8 cellular contexts compared by ENCODE assay signal in the genomic region with DNA sequence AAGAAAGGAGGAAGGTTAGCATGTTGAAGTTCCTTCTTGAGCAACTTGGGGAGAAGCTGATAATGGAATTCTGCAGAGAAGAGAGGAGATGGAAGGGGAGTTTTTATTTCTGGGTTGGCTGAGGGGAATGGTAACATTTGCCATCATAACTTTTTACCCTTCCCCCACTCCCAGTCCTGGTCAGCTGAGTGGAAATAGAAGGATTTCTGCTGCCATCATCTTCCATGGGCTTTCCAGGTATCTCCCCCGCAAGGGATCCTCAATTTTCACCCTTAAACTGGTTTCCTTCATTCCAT. TPM values are rescaled to one million over a fixed set of nuclear protein-coding genes. Genes with fewer than 3 reads are reported as not detected.
DNase-seq lines count a peak whose midpoint lies in the region; ATAC-seq and TF ChIP-seq lines count a peak whose summit lies in the region.
"Had no signal": no experiment of that assay in that cellular context is flagged by ENCODE, and none has a peak within 500 bp of the region (broad histone marks: within the 10 kb centered on the region; RNA-seq: fewer than 3 reads in every experiment).

No MANE protein-coding gene starts in this region.

- no peak for DNase-seq in CD8-positive, alpha-beta memory T cell
- DNase-seq in activated T-helper 1 cell treated with anti-CD3 and anti-CD28 coated beads, Interleukin-12 subunit alpha, Interleukin-12 subunit beta, Interleukin-2, Interleukin-4 antibody, amounts not matched to agents 30 ng/mL and 10 ng/mL and 1 ng/mL, durations not matched to agents 14 hours and 24 hours and 36 hours (ENCODE audit: low spot score), result no peak
- no peak for DNase-seq in naive thymus-derived CD8-positive, alpha-beta T cell
- no peak for DNase-seq in NCI-H2107 treated with DMSO at 0.1 percent for 48 hours (lab: John Stamatoyannopoulos, UW; ENCODE audit: unreplicated experiment)
- no peak for DNase-seq in foreskin keratinocyte
- no peak for DNase-seq in RKO (ENCODE audit: low spot score)
- DNase-seq: RPMI8226; stimulated activated CD8-positive, alpha-beta memory T cell treated with anti-CD3 and anti-CD28 coated beads, Interleukin-4, amount 100 ng/mL, for 48 hours had no signal

- H3K4me3 Mint-ChIP-seq in CD8-positive, alpha-beta memory T cell, result peak overlapping the region; percentile 73 to 90 (median 88)
- H3K4me3 Mint-ChIP-seq in activated T-helper 1 cell treated with anti-CD3 and anti-CD28 coated beads, Interleukin-12 subunit alpha, Interleukin-12 subunit beta, Interleukin-2, Interleukin-4 antibody, amounts not matched to agents 30 ng/mL and 10 ng/mL and 1 ng/mL, durations not matched to agents 14 hours and 24 hours and 36 hours, result peak overlapping the region; percentile 76
- peak overlapping the region in 7 of 10 donors; percentile 49 to 89 (median 80) for H3K4me3 Mint-ChIP-seq in naive thymus-derived CD8-positive, alpha-beta T cell

- H3K27ac Mint-ChIP-seq in CD8-positive, alpha-beta memory T cell, result peak overlapping the region in 5 of 8 donors; percentile 31 to 88 (median 64)
- no peak overlapping the region for H3K27ac Mint-ChIP-seq in activated T-helper 1 cell treated with anti-CD3 and anti-CD28 coated beads, Interleukin-12 subunit alpha, Interleukin-12 subunit beta, Interleukin-2, Interleukin-4 antibody, amounts not matched to agents 30 ng/mL and 10 ng/mL and 1 ng/mL, durations not matched to agents 14 hours and 24 hours and 36 hours
- peak overlapping the region in 5 of 10 donors; percentile 86 to 96 (median 90) for H3K27ac Mint-ChIP-seq in naive thymus-derived CD8-positive, alpha-beta T cell

- peaks cover 4% of the 10 kb centered on the region in 2 donors for H3K27me3 Mint-ChIP-seq in CD8-positive, alpha-beta memory T cell
- H3K27me3 Mint-ChIP-seq in activated T-helper 1 cell treated with anti-CD3 and anti-CD28 coated beads, Interleukin-12 subunit alpha, Interleukin-12 subunit beta, Interleukin-2, Interleukin-4 antibody, amounts not matched to agents 30 ng/mL and 10 ng/mL and 1 ng/mL, durations not matched to agents 14 hours and 24 hours and 36 hours (ENCODE audit: insufficient read depth), result peaks cover 8% of the 10 kb centered on the region
- H3K27me3 Mint-ChIP-seq in naive thymus-derived CD8-positive, alpha-beta T cell, result peaks cover 0 to 3% (median 0%) of the 10 kb centered on the region in 5 donors

- peaks cover 37% of the 10 kb centered on the region for H3K4me1 ChIP-seq in CD8-positive, alpha-beta memory T cell (ENCODE audit: insufficient read depth, low read length)
- H3K4me1 ChIP-seq in foreskin keratinocyte, result peaks cover 14% of the 10 kb centered on the region

- TF ChIP-seq CTCF in foreskin keratinocyte (conservative IDR thresholded peaks at IDR 0.05), result no peak

- peaks cover 9% of the 10 kb centered on the region for H3K36me3 ChIP-seq in CD8-positive, alpha-beta memory T cell (ENCODE audit: insufficient read depth, low read length)

- H3K9me3 Mint-ChIP-seq in CD8-positive, alpha-beta memory T cell, result no peaks in the 10 kb centered on the region
- no peaks in the 10 kb centered on the region for H3K9me3 Mint-ChIP-seq in activated T-helper 1 cell treated with anti-CD3 and anti-CD28 coated beads, Interleukin-12 subunit alpha, Interleukin-12 subunit beta, Interleukin-2, Interleukin-4 antibody, amounts not matched to agents 30 ng/mL and 10 ng/mL and 1 ng/mL, durations not matched to agents 14 hours and 24 hours and 36 hours
- no peaks in the 10 kb centered on the region for H3K9me3 Mint-ChIP-seq in naive thymus-derived CD8-positive, alpha-beta T cell

- POLR2A ChIA-PET in CD8-positive, alpha-beta memory T cell (lab: Charles Lee), result interaction anchor here (0.6 kb wide), 1 partner anchor 27 kb away, joined by 3 read pairs; the partner anchor contains the start of gene B4GALNT1
- POLR2A ChIA-PET in naive thymus-derived CD8-positive, alpha-beta T cell (lab: Charles Lee), result interaction anchor here (0.6 to 2.0 kb wide), 4 partner anchors 8 to 1311 kb away, joined by 3 to 5 read pairs (median 4); no protein-coding TSS in a partner anchor

- ATAC-seq in naive thymus-derived CD8-positive, alpha-beta T cell, result no peak
- ATAC-seq in foreskin keratinocyte, result no peak

- no peaks in the 10 kb centered on the region for H3K9me3 ChIP-seq in CD8-positive, alpha-beta memory T cell (ENCODE audit: low read length)

- H3K27me3 ChIP-seq in CD8-positive, alpha-beta memory T cell (ENCODE audit: insufficient read depth, low read length, poor library complexity, severe bottlenecking), result no peaks in the 10 kb centered on the region
- peaks cover 10% of the 10 kb centered on the region for H3K27me3 ChIP-seq in foreskin keratinocyte

- H3K4me3 ChIP-seq in CD8-positive, alpha-beta memory T cell (ENCODE audit: low read length), result no peak overlapping the region

- peaks cover 0 to 36% (median 17%) of the 10 kb centered on the region in 3 donors for H3K36me3 Mint-ChIP-seq in CD8-positive, alpha-beta memory T cell
- H3K36me3 Mint-ChIP-seq in activated T-helper 1 cell treated with anti-CD3 and anti-CD28 coated beads, Interleukin-12 subunit alpha, Interleukin-12 subunit beta, Interleukin-2, Interleukin-4 antibody, amounts not matched to agents 30 ng/mL and 10 ng/mL and 1 ng/mL, durations not matched to agents 14 hours and 24 hours and 36 hours (ENCODE audit: low read depth), result peaks cover 19% of the 10 kb centered on the region
- peaks cover 0 to 24% (median 11%) of the 10 kb centered on the region in 3 donors for H3K36me3 Mint-ChIP-seq in naive thymus-derived CD8-positive, alpha-beta T cell

- CTCF ChIA-PET in CD8-positive, alpha-beta memory T cell (lab: Charles Lee), result interaction anchor here (0.6 to 3.0 kb wide), 4 partner anchors 13 to 165 kb away, joined by 3 to 12 read pairs (median 4); no protein-coding TSS in a partner anchor

- no peak overlapping the region for H3K27ac ChIP-seq in CD8-positive, alpha-beta memory T cell (ENCODE audit: low read depth, low read length)
- H3K27ac ChIP-seq in foreskin keratinocyte, result no peak overlapping the region

- H3K4me1 Mint-ChIP-seq in CD8-positive, alpha-beta memory T cell, result peaks cover 36 to 50% (median 44%) of the 10 kb centered on the region in 3 donors
- H3K4me1 Mint-ChIP-seq in activated T-helper 1 cell treated with anti-CD3 and anti-CD28 coated beads, Interleukin-12 subunit alpha, Interleukin-12 subunit beta, Interleukin-2, Interleukin-4 antibody, amounts not matched to agents 30 ng/mL and 10 ng/mL and 1 ng/mL, durations not matched to agents 14 hours and 24 hours and 36 hours (ENCODE audit: low read depth), result peaks cover 24% of the 10 kb centered on the region
- peaks cover 22 to 53% (median 42%) of the 10 kb centered on the region in 4 donors for H3K4me1 Mint-ChIP-seq in naive thymus-derived CD8-positive, alpha-beta T cell

- intact Hi-C loops in activated T-helper 1 cell treated with anti-CD3 and anti-CD28 coated beads, Interleukin-12 subunit alpha, Interleukin-12 subunit beta, Interleukin-2, Interleukin-4 antibody, amounts not matched to agents 30 ng/mL and 10 ng/mL and 1 ng/mL, durations not matched to agents 14 hours and 24 hours and 36 hours (cut with micrococcal nuclease), result no loop called here

RNA-seq across cellular contexts. Expression of gene DTX3, which starts 1.3 kb away (rescaled TPM):
- 10 to 100 TPM; 16.7 to 18.3 TPM for total RNA-seq in CD8-positive, alpha-beta memory T cell
- 7.2 TPM for polyA plus RNA-seq in CD8-positive, alpha-beta memory T cell
- 16.8 and 18.5 TPM in 2 replicates for total RNA-seq in activated T-helper 1 cell treated with anti-CD3 and anti-CD28 coated beads, Interleukin-12 subunit alpha, Interleukin-12 subunit beta, Interleukin-2, Interleukin-4 antibody, amounts not matched to agents 30 ng/mL and 10 ng/mL and 1 ng/mL, durations not matched to agents 14 hours and 24 hours and 36 hours
- 10 to 100 TPM; 36.2 to 36.3 TPM for total RNA-seq in naive thymus-derived CD8-positive, alpha-beta T cell
- 1 to 10 TPM; 4.9 to 9.4 (median 7.7) TPM for polyA plus RNA-seq in naive thymus-derived CD8-positive, alpha-beta T cell
- 8.8 and 10.4 TPM in 2 replicates for total RNA-seq in foreskin keratinocyte
- 11.1 and 11.2 TPM in 2 replicates for polyA plus RNA-seq in foreskin keratinocyte

RNA-seq across cellular contexts. Expression of gene ARHGEF25, which starts 5.3 kb away (rescaled TPM):
- total RNA-seq in CD8-positive, alpha-beta memory T cell, result 1 to 10 TPM; 1.4 to 1.9 TPM
- not detected for polyA plus RNA-seq in CD8-positive, alpha-beta memory T cell
- 0.60 and 1.5 TPM in 2 replicates for total RNA-seq in activated T-helper 1 cell treated with anti-CD3 and anti-CD28 coated beads, Interleukin-12 subunit alpha, Interleukin-12 subunit beta, Interleukin-2, Interleukin-4 antibody, amounts not matched to agents 30 ng/mL and 10 ng/mL and 1 ng/mL, durations not matched to agents 14 hours and 24 hours and 36 hours
- total RNA-seq in naive thymus-derived CD8-positive, alpha-beta T cell, result under 1 TPM; 0.27 to 0.55 TPM
- not detected for polyA plus RNA-seq in naive thymus-derived CD8-positive, alpha-beta T cell
- 1.2 and 1.7 TPM in 2 replicates for total RNA-seq in foreskin keratinocyte
- polyA plus RNA-seq in foreskin keratinocyte, result 1.4 and 1.9 TPM in 2 replicates

RNA-seq across cellular contexts. Expression of gene PIP4K2C, which starts 15.0 kb away (rescaled TPM):
- total RNA-seq in CD8-positive, alpha-beta memory T cell, result 10 to 100 TPM; 24.7 to 29.7 TPM
- polyA plus RNA-seq in CD8-positive, alpha-beta memory T cell, result 40.6 TPM
- 22.8 and 25.7 TPM in 2 replicates for total RNA-seq in activated T-helper 1 cell treated with anti-CD3 and anti-CD28 coated beads, Interleukin-12 subunit alpha, Interleukin-12 subunit beta, Interleukin-2, Interleukin-4 antibody, amounts not matched to agents 30 ng/mL and 10 ng/mL and 1 ng/mL, durations not matched to agents 14 hours and 24 hours and 36 hours
- total RNA-seq in naive thymus-derived CD8-positive, alpha-beta T cell, result 10 to 100 TPM; 23.4 to 24.8 TPM
- 10 to 100 TPM; 10.9 to 24.6 (median 22.7) TPM for polyA plus RNA-seq in naive thymus-derived CD8-positive, alpha-beta T cell
- total RNA-seq in foreskin keratinocyte, result 48.4 and 57.8 TPM in 2 replicates
- 34.8 and 35.8 TPM in 2 replicates for polyA plus RNA-seq in foreskin keratinocyte

RNA-seq across cellular contexts. Expression of gene B4GALNT1, which starts 27.0 kb away (rescaled TPM):
- total RNA-seq in CD8-positive, alpha-beta memory T cell, result 1 to 10 TPM; 2.9 to 4.1 TPM
- not detected for polyA plus RNA-seq in CD8-positive, alpha-beta memory T cell
- 4.4 and 4.6 TPM in 2 replicates for total RNA-seq in activated T-helper 1 cell treated with anti-CD3 and anti-CD28 coated beads, Interleukin-12 subunit alpha, Interleukin-12 subunit beta, Interleukin-2, Interleukin-4 antibody, amounts not matched to agents 30 ng/mL and 10 ng/mL and 1 ng/mL, durations not matched to agents 14 hours and 24 hours and 36 hours
- total RNA-seq in naive thymus-derived CD8-positive, alpha-beta T cell, result under 1 TPM in 1 of 2 experiments, not detected in 1; 0.30 TPM
- not detected for polyA plus RNA-seq in naive thymus-derived CD8-positive, alpha-beta T cell
- total RNA-seq in foreskin keratinocyte, result 0.25 and 0.51 TPM in 2 replicates
- 0.38 and 0.50 TPM in 2 replicates for polyA plus RNA-seq in foreskin keratinocyte

RNA-seq across cellular contexts. Expression of gene KIF5A, which starts 56.1 kb away (rescaled TPM):
- total RNA-seq in CD8-positive, alpha-beta memory T cell, result 1 to 10 TPM; 1.8 to 2.1 TPM
- polyA plus RNA-seq in CD8-positive, alpha-beta memory T cell, result 0.12 TPM
- total RNA-seq in activated T-helper 1 cell treated with anti-CD3 and anti-CD28 coated beads, Interleukin-12 subunit alpha, Interleukin-12 subunit beta, Interleukin-2, Interleukin-4 antibody, amounts not matched to agents 30 ng/mL and 10 ng/mL and 1 ng/mL, durations not matched to agents 14 hours and 24 hours and 36 hours, result 2.4 TPM in 2 replicates
- 1 to 10 TPM; 1.5 to 2.3 TPM for total RNA-seq in naive thymus-derived CD8-positive, alpha-beta T cell
- under 1 TPM in 2 of 3 donors, not detected in 1; 0.17 to 0.20 TPM for polyA plus RNA-seq in naive thymus-derived CD8-positive, alpha-beta T cell
- 0.10 and 0.11 TPM in 2 replicates for total RNA-seq in foreskin keratinocyte
- polyA plus RNA-seq in foreskin keratinocyte, result 0.04 and 0.06 TPM in 2 replicates
